In the genomic region with DNA sequence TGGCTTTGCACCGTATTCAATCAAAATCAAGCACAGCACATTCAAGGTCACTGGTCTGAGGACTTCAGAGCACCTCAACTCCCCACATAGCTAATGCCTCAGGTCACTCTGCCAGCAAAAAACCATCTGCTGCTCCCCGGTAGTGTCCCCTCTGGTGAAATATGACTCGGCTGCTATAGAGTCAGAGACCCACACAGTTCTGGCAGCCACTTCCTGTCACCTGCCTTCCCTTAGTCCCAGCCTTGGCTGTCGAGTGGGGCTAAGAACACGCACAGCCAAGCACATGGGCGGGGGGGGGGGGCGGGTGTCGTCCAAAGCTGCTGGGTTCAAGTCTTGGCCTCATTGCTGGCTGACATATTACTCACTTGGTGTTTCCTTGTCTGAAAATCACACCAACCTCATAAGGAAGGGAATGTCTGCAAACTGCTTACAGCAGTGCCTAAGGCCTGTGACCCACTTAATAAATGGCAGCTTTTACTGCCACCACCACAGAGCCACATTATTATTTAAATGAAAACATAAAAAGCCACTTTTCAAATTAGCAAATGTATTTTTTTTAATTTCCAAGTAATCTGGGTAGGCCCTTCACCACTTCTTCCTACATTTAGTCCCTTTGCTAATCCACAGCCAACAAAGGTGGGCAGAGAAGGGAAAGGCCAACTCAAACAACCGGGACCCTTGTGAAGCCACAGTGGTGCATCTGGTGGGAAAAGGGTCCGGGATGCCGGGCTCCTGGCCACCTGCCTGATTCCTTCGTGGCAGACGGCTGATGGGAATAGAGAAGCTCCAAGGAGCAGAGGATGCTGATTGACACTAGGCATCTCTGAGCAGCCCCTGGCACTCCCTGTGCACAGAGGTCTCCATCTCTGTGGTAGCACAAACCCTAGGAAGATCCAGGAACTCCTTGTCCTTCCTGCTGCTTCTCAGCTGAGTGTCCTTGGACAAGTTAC, we compare ENCODE assay signal across 2 cellular contexts.
A peak's percentile ranks its signal among the peaks of the same experiment; 100 is the strongest.
TF ChIP-seq lines count a peak whose summit lies in the region.

No MANE protein-coding gene starts in this region.

TF ChIP-seq in HepG2, 621 proteins besides CTCF, POLR2A, EP300 and RAD21:
- TF ChIP-seq RBM22 (optimal IDR thresholded peaks at IDR 0.05; ENCODE audit: low read length) (peak; percentile 49), GLI4 (CRISPR knock-in tag; IDR thresholded peaks at IDR 0.05; ENCODE audit: borderline replicate concordance) (no peak), ZNF879 (CRISPR knock-in tag; IDR thresholded peaks at IDR 0.05) (no peak), ZSCAN5A (CRISPR knock-in tag; IDR thresholded peaks at IDR 0.05; ENCODE audit: borderline replicate concordance) (no peak)

TF ChIP-seq in SK-N-SH treated with all-trans-retinoic acid at 6 μM for 48 hours, 23 proteins besides CTCF, POLR2A, EP300 and RAD21:
- no peak for TF ChIP-seq ESRRG (CRISPR knock-in tag; IDR thresholded peaks at IDR 0.05)
- no peak for TF ChIP-seq ZFP30 (CRISPR knock-in tag; IDR thresholded peaks at IDR 0.05)
- TF ChIP-seq CSDC2 (CRISPR knock-in tag; IDR thresholded peaks at IDR 0.05), result no peak
- no peak for TF ChIP-seq RARB (CRISPR knock-in tag; IDR thresholded peaks at IDR 0.05)
- TF ChIP-seq ZC3H10 (CRISPR knock-in tag; IDR thresholded peaks at IDR 0.05), result no peak
- TF ChIP-seq ZFP3 (CRISPR knock-in tag; IDR thresholded peaks at IDR 0.05), result no peak
- no peak for TF ChIP-seq ARNTL (CRISPR knock-in tag; IDR thresholded peaks at IDR 0.05; ENCODE audit: borderline replicate concordance, low read depth)
- TF ChIP-seq ZNF70 (CRISPR knock-in tag; IDR thresholded peaks at IDR 0.05), result no peak
- no peak for TF ChIP-seq ZNF565 (CRISPR knock-in tag; conservative IDR thresholded peaks at IDR 0.05; ENCODE audit: low read depth)
- TF ChIP-seq ZNF8 (CRISPR knock-in tag; IDR thresholded peaks at IDR 0.05), result no peak
- TF ChIP-seq, protein P1, sequence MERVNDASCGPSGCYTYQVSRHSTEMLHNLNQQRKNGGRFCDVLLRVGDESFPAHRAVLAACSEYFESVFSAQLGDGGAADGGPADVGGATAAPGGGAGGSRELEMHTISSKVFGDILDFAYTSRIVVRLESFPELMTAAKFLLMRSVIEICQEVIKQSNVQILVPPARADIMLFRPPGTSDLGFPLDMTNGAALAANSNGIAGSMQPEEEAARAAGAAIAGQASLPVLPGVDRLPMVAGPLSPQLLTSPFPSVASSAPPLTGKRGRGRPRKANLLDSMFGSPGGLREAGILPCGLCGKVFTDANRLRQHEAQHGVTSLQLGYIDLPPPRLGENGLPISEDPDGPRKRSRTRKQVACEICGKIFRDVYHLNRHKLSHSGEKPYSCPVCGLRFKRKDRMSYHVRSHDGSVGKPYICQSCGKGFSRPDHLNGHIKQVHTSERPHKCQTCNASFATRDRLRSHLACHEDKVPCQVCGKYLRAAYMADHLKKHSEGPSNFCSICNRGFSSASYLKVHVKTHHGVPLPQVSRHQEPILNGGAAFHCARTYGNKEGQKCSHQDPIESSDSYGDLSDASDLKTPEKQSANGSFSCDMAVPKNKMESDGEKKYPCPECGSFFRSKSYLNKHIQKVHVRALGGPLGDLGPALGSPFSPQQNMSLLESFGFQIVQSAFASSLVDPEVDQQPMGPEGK (CRISPR knock-in tag; IDR thresholded peaks at IDR 0.05; ENCODE audit: borderline replicate concordance), result no peak
